In genomic region chr19:371501-372160, GRCh38 we compare ENCODE assay signal across 16 cellular contexts. TPM values are rescaled to one million over a fixed set of nuclear protein-coding genes. Genes with fewer than 3 reads are reported as not detected.
DNase-seq lines count a peak whose midpoint lies in the region; ATAC-seq and TF ChIP-seq lines count a peak whose summit lies in the region.
"Had no signal": no experiment of that assay in that cellular context is flagged by ENCODE, and none has a peak within 500 bp of the region (broad histone marks: within the 10 kb centered on the region; RNA-seq: fewer than 3 reads in every experiment).

No MANE protein-coding gene starts in this region.

- H3K27me3 Mint-ChIP-seq in brain = peaks cover 5% of the 10 kb centered on the region
- peaks cover 12% of the 10 kb centered on the region for H3K27me3 Mint-ChIP-seq in activated CD8-positive, alpha-beta T cell treated with anti-CD3 and anti-CD28 coated beads for 36 hours

- H3K4me3 ChIP-seq in MM.1S (ENCODE audit: low read length) (no peak overlapping the region), neural cell (ENCODE audit: low read length) (no peak overlapping the region)

- H3K27me3 ChIP-seq in MM.1S (replicated peaks; ENCODE audit: insufficient read depth, low read length) (peaks cover 98% of the 10 kb centered on the region), neural cell (ENCODE audit: insufficient read depth, low read depth, low read length) (no peaks in the 10 kb centered on the region)

- intact Hi-C loops in activated CD8-positive, alpha-beta T cell treated with anti-CD3 and anti-CD28 coated beads for 36 hours (cut with micrococcal nuclease) = no loop called here

- no peaks in the 10 kb centered on the region for H3K36me3 ChIP-seq in MM.1S (replicated peaks; ENCODE audit: insufficient read depth, low read length)
- no peaks in the 10 kb centered on the region for H3K36me3 ChIP-seq in neural cell (ENCODE audit: insufficient read depth, low read length)
- H3K36me3 ChIP-seq: brain microvascular endothelial cell had no signal

- no peaks in the 10 kb centered on the region for H4K20me1 ChIP-seq in MM.1S (ENCODE audit: insufficient read depth, low read length)
- no peaks in the 10 kb centered on the region for H4K20me1 ChIP-seq in neural cell (ENCODE audit: insufficient read depth)

- H3K9me3 Mint-ChIP-seq in brain = peaks cover 0 to 6% (median 4%) of the 10 kb centered on the region in 5 experiments
- no peaks in the 10 kb centered on the region for H3K9me3 Mint-ChIP-seq in activated CD8-positive, alpha-beta T cell treated with anti-CD3 and anti-CD28 coated beads for 36 hours
- H3K9me3 Mint-ChIP-seq: neural crest cell had no signal

- peak overlapping the region; percentile 35 to 92 (median 73) for H3K27ac Mint-ChIP-seq in brain
- H3K27ac Mint-ChIP-seq in activated CD8-positive, alpha-beta T cell treated with anti-CD3 and anti-CD28 coated beads for 36 hours = no peak overlapping the region
- H3K27ac Mint-ChIP-seq: activated CD8-positive, alpha-beta memory T cell treated with anti-CD3 and anti-CD28 coated beads, Interleukin-2, amount 10 ng/mL, durations not matched to agents 7 days and 5 days had no signal

- peak; percentile 36 for TF ChIP-seq RAD21 in neural cell (conservative IDR thresholded peaks at IDR 0.05)

- no peak for ATAC-seq in activated CD8-positive, alpha-beta T cell treated with anti-CD3 and anti-CD28 coated beads for 36 hours
- ATAC-seq: activated CD8-positive, alpha-beta memory T cell treated with anti-CD3 and anti-CD28 coated beads, Interleukin-2, amount 10 ng/mL, durations not matched to agents 7 days and 5 days had no signal

- H3K4me1 ChIP-seq in MM.1S (ENCODE audit: low read length) = no peaks in the 10 kb centered on the region

- H3K9me2 ChIP-seq in MM.1S (replicated peaks; ENCODE audit: insufficient read depth, low read length) (no peaks in the 10 kb centered on the region), neural cell (ENCODE audit: insufficient read depth, low read length) (no peaks in the 10 kb centered on the region)

- H3K4me2 ChIP-seq in MM.1S (ENCODE audit: low read depth, low read length) (no peak overlapping the region), neural cell (ENCODE audit: low read length) (no peak overlapping the region)

- CTCF ChIA-PET in activated CD8-positive, alpha-beta T cell treated with anti-CD3 and anti-CD28 coated beads for 36 hours (lab: Charles Lee) = no interaction called here

- H2AFZ ChIP-seq in MM.1S (ENCODE audit: low read length) (no peak overlapping the region), neural cell (ENCODE audit: low read depth, low read length) (no peak overlapping the region)

- TF ChIP-seq CTCF in MM.1S (IDR thresholded peaks at IDR 0.05; ENCODE audit: low read length) = no peak
- TF ChIP-seq CTCF in brain (conservative IDR thresholded peaks at IDR 0.05) = no peak
- TF ChIP-seq CTCF in neural cell (IDR thresholded peaks at IDR 0.05; ENCODE audit: poor library complexity, severe bottlenecking) = peak; percentile 44
- no peak for TF ChIP-seq CTCF in activated CD8-positive, alpha-beta T cell treated with anti-CD3 and anti-CD28 coated beads for 36 hours (IDR thresholded peaks at IDR 0.05)

- H3K36me3 Mint-ChIP-seq in brain = no peaks in the 10 kb centered on the region
- no peaks in the 10 kb centered on the region for H3K36me3 Mint-ChIP-seq in activated CD8-positive, alpha-beta T cell treated with anti-CD3 and anti-CD28 coated beads for 36 hours (ENCODE audit: low read depth)
- H3K36me3 Mint-ChIP-seq: activated CD8-positive, alpha-beta memory T cell treated with anti-CD3 and anti-CD28 coated beads, Interleukin-2, amount 10 ng/mL, durations not matched to agents 7 days and 5 days had no signal

- H3K4me1 Mint-ChIP-seq in brain = peaks cover 27% of the 10 kb centered on the region
- no peaks in the 10 kb centered on the region for H3K4me1 Mint-ChIP-seq in activated CD8-positive, alpha-beta T cell treated with anti-CD3 and anti-CD28 coated beads for 36 hours (ENCODE audit: low read depth)
- H3K4me1 Mint-ChIP-seq: activated CD8-positive, alpha-beta memory T cell treated with anti-CD3 and anti-CD28 coated beads, Interleukin-2, amount 10 ng/mL, durations not matched to agents 7 days and 5 days had no signal

- no peak for TF ChIP-seq EP300 in neural cell (conservative IDR thresholded peaks at IDR 0.05; ENCODE audit: poor library complexity, severe bottlenecking)

- H3K9me3 ChIP-seq in MM.1S (replicated peaks; ENCODE audit: insufficient read depth, low read length) (no peaks in the 10 kb centered on the region), neural cell (ENCODE audit: low read length) (no peaks in the 10 kb centered on the region)

- H3K27ac ChIP-seq in MM.1S (ENCODE audit: low read length) (no peak overlapping the region), neural cell (ENCODE audit: low read length) (no peak overlapping the region)
- H3K27ac ChIP-seq: brain microvascular endothelial cell had no signal

- no peak overlapping the region for H3K9ac ChIP-seq in MM.1S (ENCODE audit: low read length)
- no peak overlapping the region for H3K9ac ChIP-seq in neural cell (ENCODE audit: low read length)

- POLR2A ChIA-PET in activated CD8-positive, alpha-beta T cell treated with anti-CD3 and anti-CD28 coated beads for 36 hours (lab: Charles Lee) = no interaction called here

- peak overlapping the region in 3 of 5 experiments; percentile 3 to 19 (median 8) for H3K4me3 Mint-ChIP-seq in brain
- no peak overlapping the region for H3K4me3 Mint-ChIP-seq in activated CD8-positive, alpha-beta T cell treated with anti-CD3 and anti-CD28 coated beads for 36 hours
- H3K4me3 Mint-ChIP-seq: activated CD8-positive, alpha-beta memory T cell treated with anti-CD3 and anti-CD28 coated beads, Interleukin-2, amount 10 ng/mL, durations not matched to agents 7 days and 5 days; neural crest cell had no signal

- DNase-seq in EH (ENCODE audit: low read depth) (peak; percentile 5), MM.1S (peak; percentile 18), NCI-H1105 (lab: John Stamatoyannopoulos, UW) (no peak)
- no peak for DNase-seq in activated CD4-positive, alpha-beta T cell treated with anti-CD3 and anti-CD28 coated beads for 48 hours
- no peak for DNase-seq in activated CD8-positive, alpha-beta T cell treated with anti-CD3 and anti-CD28 coated beads for 36 hours
- DNase-seq: activated CD8-positive, alpha-beta memory T cell treated with anti-CD3 and anti-CD28 coated beads, Interleukin-2, amount 10 ng/mL, durations not matched to agents 7 days and 5 days; activated naive CD4-positive, alpha-beta T cell treated with Interleukin-2 at 50 U/mL for 16 hours; mammary epithelial cell; NCI-H1048; PC-3; stimulated activated naive CD4-positive, alpha-beta T cell; SW 1271 had no signal

- H3F3A ChIP-seq in MM.1S (ENCODE audit: insufficient read depth, low read length) (no peaks in the 10 kb centered on the region), neural cell (ENCODE audit: insufficient read depth, low read length, poor library complexity, severe bottlenecking) (no peaks in the 10 kb centered on the region)

- H3K79me2 ChIP-seq in MM.1S (ENCODE audit: low read length) (no peaks in the 10 kb centered on the region), neural cell (replicated peaks; ENCODE audit: insufficient read depth, low read length) (no peaks in the 10 kb centered on the region)

TF ChIP-seq in neural cell, 6 proteins besides CTCF, POLR2A, EP300 and RAD21:
- TF ChIP-seq SMC3 (conservative IDR thresholded peaks at IDR 0.05; ENCODE audit: poor library complexity) (peak; percentile 30), REST (IDR thresholded peaks at IDR 0.05; ENCODE audit: borderline replicate concordance) (no peak)
TF ChIP-seq in neural cell: peak in this region for 1.

RNA-seq across cellular contexts. Expression of gene MIER2, which starts 27.0 kb away (rescaled TPM):
- polyA plus RNA-seq in brain (ENCODE audit: insufficient read depth, low read depth, low replicate concordance) = 35.0 TPM
- 13.9 and 16.0 TPM in 2 replicates for polyA plus RNA-seq in neural cell
- polyA minus RNA-seq in neural cell = 11.0 and 11.2 TPM in 2 replicates
- 10 to 100 TPM; 20.0 to 20.4 TPM for total RNA-seq in activated CD8-positive, alpha-beta T cell treated with anti-CD3 and anti-CD28 coated beads for 36 hours
- total RNA-seq: PC-3 had no signal

RNA-seq across cellular contexts. Expression of gene C2CD4C, which starts 37.3 kb away (rescaled TPM):
- 24.7 TPM for polyA plus RNA-seq in brain (ENCODE audit: insufficient read depth, low read depth, low replicate concordance)
- polyA plus RNA-seq in neural cell = 21.4 and 22.8 TPM in 2 replicates
- 13.1 and 13.2 TPM in 2 replicates for polyA minus RNA-seq in neural cell
- under 1 TPM; 0.13 to 0.25 TPM for total RNA-seq in activated CD8-positive, alpha-beta T cell treated with anti-CD3 and anti-CD28 coated beads for 36 hours
- total RNA-seq: activated CD8-positive, alpha-beta memory T cell treated with anti-CD3 and anti-CD28 coated beads, Interleukin-2, amount 10 ng/mL, durations not matched to agents 7 days and 5 days had no signal

Comparison
In these comparisons a context has a peak if more than half of its experiments do, and no peak if none do; other contexts are left out.
1. DNase-seq: peak in EH (single experiment) and MM.1S (single experiment); none in activated CD4-positive, alpha-beta T cell treated with anti-CD3 and anti-CD28 coated beads for 48 hours (single experiment), activated CD8-positive, alpha-beta T cell treated with anti-CD3 and anti-CD28 coated beads for 36 hours (single experiment) and NCI-H1105 (single experiment).